In genomic region chr2:46029332-46029811, GRCh38 we compare ENCODE assay signal across 12 cellular contexts.
DNase-seq lines count a peak whose midpoint lies in the region; ATAC-seq and TF ChIP-seq lines count a peak whose summit lies in the region.
"Had no signal": no experiment of that assay in that cellular context is flagged by ENCODE, and none has a peak within 500 bp of the region (broad histone marks: within the 10 kb centered on the region; RNA-seq: fewer than 3 reads in every experiment).

No MANE protein-coding gene starts in this region.

- intact Hi-C loops in left cardiac atrium (cut with DNase I) = no loop called here

- in situ Hi-C loops in GM13977 (cut with MboI; ENCODE audit: low pct_unique_long_range_greater_than_20kb, low sequenced_read_pairs, unreplicated experiment) = loop anchor here (25.0 kb wide), 1 partner anchor 333 kb away; no protein-coding TSS in a partner anchor

- DNase-seq in A172 (ENCODE audit: low spot score) = peak; percentile 28
- DNase-seq in GM13977 (ENCODE audit: low spot score) = no peak
- no peak for DNase-seq in left cardiac atrium
- no peak for DNase-seq in activated naive CD4-positive, alpha-beta T cell treated with anti-CD3 and anti-CD28 coated beads, Interleukin-2, amount 10 ng/mL, durations not matched to agents 7 days and 5 days
- DNase-seq in activated CD4-positive, alpha-beta memory T cell treated with anti-CD3 and anti-CD28 coated beads, Interleukin-2, amount 10 ng/mL, durations not matched to agents 7 days and 5 days = no peak
- DNase-seq: CD4-positive, alpha-beta T cell; cortex of kidney; NCI-H526 had no signal

- no peak overlapping the region for H3K4me3 ChIP-seq in WI38 (ENCODE audit: low read depth, low read length)

- H3K27me3 Mint-ChIP-seq in activated naive CD4-positive, alpha-beta T cell treated with anti-CD3 and anti-CD28 coated beads, Interleukin-2, amount 10 ng/mL, durations not matched to agents 7 days and 5 days = no peaks in the 10 kb centered on the region
- H3K27me3 Mint-ChIP-seq in activated CD4-positive, alpha-beta memory T cell treated with anti-CD3 and anti-CD28 coated beads, Interleukin-2, amount 10 ng/mL, durations not matched to agents 7 days and 5 days = no peaks in the 10 kb centered on the region
- H3K27me3 Mint-ChIP-seq: CD4-positive, alpha-beta T cell had no signal

- CTCF ChIA-PET in activated naive CD4-positive, alpha-beta T cell treated with anti-CD3 and anti-CD28 coated beads, Interleukin-2, amount 10 ng/mL, durations not matched to agents 7 days and 5 days (lab: Charles Lee) = interaction anchor here (0.7 to 1.3 kb wide), 5 partner anchors 13 to 433 kb away, joined by 3 to 4 read pairs (median 4); no protein-coding TSS in a partner anchor
- CTCF ChIA-PET in activated CD4-positive, alpha-beta memory T cell treated with anti-CD3 and anti-CD28 coated beads, Interleukin-2, amount 10 ng/mL, durations not matched to agents 7 days and 5 days (lab: Charles Lee) = interaction anchor here (1.1 to 3.5 kb wide), 3 partner anchors 15 to 337 kb away, joined by 4 to 15 read pairs (median 7); no protein-coding TSS in a partner anchor

- no peaks in the 10 kb centered on the region for H3K36me3 Mint-ChIP-seq in activated naive CD4-positive, alpha-beta T cell treated with anti-CD3 and anti-CD28 coated beads, Interleukin-2, amount 10 ng/mL, durations not matched to agents 7 days and 5 days
- H3K36me3 Mint-ChIP-seq in activated CD4-positive, alpha-beta memory T cell treated with anti-CD3 and anti-CD28 coated beads, Interleukin-2, amount 10 ng/mL, durations not matched to agents 7 days and 5 days (ENCODE audit: low read depth) = peaks cover 32% of the 10 kb centered on the region

- no peaks in the 10 kb centered on the region for H3K9me3 Mint-ChIP-seq in activated naive CD4-positive, alpha-beta T cell treated with anti-CD3 and anti-CD28 coated beads, Interleukin-2, amount 10 ng/mL, durations not matched to agents 7 days and 5 days
- H3K9me3 Mint-ChIP-seq in activated CD4-positive, alpha-beta memory T cell treated with anti-CD3 and anti-CD28 coated beads, Interleukin-2, amount 10 ng/mL, durations not matched to agents 7 days and 5 days = no peaks in the 10 kb centered on the region
- H3K9me3 Mint-ChIP-seq: CD4-positive, alpha-beta T cell had no signal

- POLR2A ChIA-PET in activated CD4-positive, alpha-beta memory T cell treated with anti-CD3 and anti-CD28 coated beads, Interleukin-2, amount 10 ng/mL, durations not matched to agents 7 days and 5 days (lab: Charles Lee) = interaction anchor here (2.2 kb wide), 1 partner anchor 9 kb away, joined by 10 read pairs; no protein-coding TSS in a partner anchor

- H3K4me1 Mint-ChIP-seq in activated naive CD4-positive, alpha-beta T cell treated with anti-CD3 and anti-CD28 coated beads, Interleukin-2, amount 10 ng/mL, durations not matched to agents 7 days and 5 days = no peaks in the 10 kb centered on the region
- H3K4me1 Mint-ChIP-seq in activated CD4-positive, alpha-beta memory T cell treated with anti-CD3 and anti-CD28 coated beads, Interleukin-2, amount 10 ng/mL, durations not matched to agents 7 days and 5 days = peaks cover 51% of the 10 kb centered on the region

- ATAC-seq in left cardiac atrium = peak; percentile 51 to 60
- ATAC-seq in GM18868 (IDR thresholded peaks at IDR 0.05; ENCODE audit: unreplicated experiment) = no peak
- ATAC-seq in HG03095 (IDR thresholded peaks at IDR 0.05; ENCODE audit: unreplicated experiment) = no peak

- peak; percentile 30 for TF ChIP-seq CTCF in GM13977 (IDR thresholded peaks at IDR 0.05; ENCODE audit: extremely low read depth, insufficient read depth, missing control alignments)
- TF ChIP-seq CTCF in WI38 (IDR thresholded peaks at IDR 0.05; ENCODE audit: low read depth, low read length) = peak; percentile 39

- no peak overlapping the region for H3K27ac Mint-ChIP-seq in activated naive CD4-positive, alpha-beta T cell treated with anti-CD3 and anti-CD28 coated beads, Interleukin-2, amount 10 ng/mL, durations not matched to agents 7 days and 5 days
- H3K27ac Mint-ChIP-seq in activated CD4-positive, alpha-beta memory T cell treated with anti-CD3 and anti-CD28 coated beads, Interleukin-2, amount 10 ng/mL, durations not matched to agents 7 days and 5 days = no peak overlapping the region
- H3K27ac Mint-ChIP-seq: CD4-positive, alpha-beta T cell; mesothelial cell of epicardium had no signal

- H3K4me3 Mint-ChIP-seq in activated naive CD4-positive, alpha-beta T cell treated with anti-CD3 and anti-CD28 coated beads, Interleukin-2, amount 10 ng/mL, durations not matched to agents 7 days and 5 days = no peak overlapping the region
- H3K4me3 Mint-ChIP-seq in activated CD4-positive, alpha-beta memory T cell treated with anti-CD3 and anti-CD28 coated beads, Interleukin-2, amount 10 ng/mL, durations not matched to agents 7 days and 5 days = no peak overlapping the region
- H3K4me3 Mint-ChIP-seq: CD4-positive, alpha-beta T cell; mesothelial cell of epicardium had no signal

Comparison
In these comparisons a context has a peak if more than half of its experiments do, and no peak if none do; other contexts are left out.
1. ATAC-seq: peak in left cardiac atrium (2 of 2); none in GM18868 (single experiment) and HG03095 (single experiment).